Comparison of ENCODE assay signal across 8 cellular contexts in genomic region chr1:53413175-53414001, GRCh38. TPM values are rescaled to one million over a fixed set of nuclear protein-coding genes. Genes with fewer than 3 reads are reported as not detected.
DNase-seq lines count a peak whose midpoint lies in the region; ATAC-seq and TF ChIP-seq lines count a peak whose summit lies in the region.

No MANE protein-coding gene starts in this region.

- no peak for TF ChIP-seq POLR2A in GM18505 (IDR thresholded peaks at IDR 0.05; ENCODE audit: borderline replicate concordance, extremely low read depth, insufficient read depth, insufficient read length)

- H3K9me3 Mint-ChIP-seq in effector memory CD8-positive, alpha-beta T cell = no peaks in the 10 kb centered on the region

- peak; percentile 58 for ATAC-seq in HG02852 (IDR thresholded peaks at IDR 0.05; ENCODE audit: unreplicated experiment)
- ATAC-seq in effector memory CD8-positive, alpha-beta T cell (replicated peaks) = peak; percentile 78
- no peak for ATAC-seq in GM18505 (IDR thresholded peaks at IDR 0.05; ENCODE audit: unreplicated experiment)

- peaks cover 55 to 67% of the 10 kb centered on the region in 2 donors for H3K4me1 Mint-ChIP-seq in effector memory CD8-positive, alpha-beta T cell (ENCODE audit: low read depth in 2 of 2)

- intact Hi-C loops in cardiac septum (cut with DNase I) = no loop called here

- H3K4me3 Mint-ChIP-seq in effector memory CD8-positive, alpha-beta T cell = peak overlapping the region; percentile 67 to 69

- DNase-seq in AG08396 (ENCODE audit: low spot score) (peak; percentile 53), cardiac septum (ENCODE audit: low spot score) (no peak), NCI-H2029 treated with DMSO at 0.1 percent for 48 hours (lab: John Stamatoyannopoulos, UW) (no peak)
- DNase-seq in activated CD4-positive, alpha-beta T cell treated with anti-CD3 and anti-CD28 coated beads for 48 hours = peak; percentile 73
- DNase-seq in effector memory CD8-positive, alpha-beta T cell = peak; percentile 46 to 56 (median 48)
- peak; percentile 56 to 63 (median 58) for DNase-seq in stimulated activated CD4-positive, alpha-beta T cell treated with anti-CD3 and anti-CD28 coated beads, Interleukin-12 subunit alpha, Interleukin-12 subunit beta, amount 100 ng/mL, for 48 hours (ENCODE audit: low read depth in 2 of 3, low spot score in 1 of 3)

- H3K36me3 Mint-ChIP-seq in effector memory CD8-positive, alpha-beta T cell (ENCODE audit: insufficient read depth) = peaks cover 16% of the 10 kb centered on the region

- no peaks in the 10 kb centered on the region for H3K27me3 Mint-ChIP-seq in effector memory CD8-positive, alpha-beta T cell

- H3K27ac Mint-ChIP-seq in effector memory CD8-positive, alpha-beta T cell = peak overlapping the region; percentile 93 to 98

RNA-seq across cellular contexts. Expression of gene DMRTB1, which starts 45.8 kb away (rescaled TPM):
- not detected for total RNA-seq in cardiac septum

Comparison
In these comparisons a context has a peak if more than half of its experiments do, and no peak if none do; other contexts are left out.
1. DNase-seq: peak in AG08396 (single experiment), activated CD4-positive, alpha-beta T cell treated with anti-CD3 and anti-CD28 coated beads for 48 hours (single experiment), effector memory CD8-positive, alpha-beta T cell (3 of 3) and stimulated activated CD4-positive, alpha-beta T cell treated with anti-CD3 and anti-CD28 coated beads, Interleukin-12 subunit alpha, Interleukin-12 subunit beta, amount 100 ng/mL, for 48 hours (3 of 3); none in cardiac septum (single experiment) and NCI-H2029 treated with DMSO at 0.1 percent for 48 hours (single experiment).